ENCODE assay signal across 10 cellular contexts in the genomic region with DNA sequence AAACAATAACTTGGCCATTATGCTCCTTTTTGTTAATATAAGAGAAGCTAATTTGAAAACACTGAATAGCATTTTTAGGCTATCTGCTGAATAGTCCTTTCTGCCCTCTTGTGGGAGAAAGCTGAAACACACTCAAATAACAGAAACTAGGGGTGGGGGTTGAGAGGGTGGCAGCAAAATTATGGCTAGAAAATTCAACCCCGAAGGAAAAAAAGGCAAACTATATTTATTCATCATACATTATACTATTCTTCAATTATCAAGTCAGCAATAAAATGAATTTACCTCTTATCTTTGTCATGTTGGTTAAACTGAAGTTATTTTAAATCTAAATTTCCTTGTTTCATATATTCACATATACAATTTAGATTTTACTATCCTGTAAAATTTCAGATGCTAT.
DNase-seq lines count a peak whose midpoint lies in the region; FAIRE-seq and TF ChIP-seq lines count a peak whose summit lies in the region.
"Had no signal": no experiment of that assay in that cellular context is flagged by ENCODE, and none has a peak within 500 bp of the region (broad histone marks: within the 10 kb centered on the region; RNA-seq: fewer than 3 reads in every experiment).

No MANE protein-coding gene starts in this region.

- peak; percentile 78 for TF ChIP-seq CTCF in Calu3 (IDR thresholded peaks at IDR 0.05; ENCODE audit: unreplicated experiment)
- peak; percentile 77 for TF ChIP-seq CTCF in H9 (conservative IDR thresholded peaks at IDR 0.05)
- TF ChIP-seq CTCF in astrocyte (IDR thresholded peaks at IDR 0.05; ENCODE audit: insufficient read depth, low read depth, low read length): peak; percentile 72
- TF ChIP-seq CTCF in kidney (IDR thresholded peaks at IDR 0.05; ENCODE audit: borderline replicate concordance, extremely low read depth, insufficient read depth): peak; percentile 57
- peak in 2 of 3 experiments; percentile 39 to 57 for TF ChIP-seq CTCF in vagina (IDR thresholded peaks at IDR 0.05)

- no peak overlapping the region for H4K5ac ChIP-seq in H9 (ENCODE audit: insufficient read length, low read depth, low read length)

- FAIRE-seq in astrocyte (lab: Jason Lieb, UNC) (peak; percentile 50), kidney (lab: Jason Lieb, UNC) (no peak)

- no CpG with 5 or more reads among the region's 1 CpG for WGBS in H9 (ENCODE audit: extremely low coverage, insufficient read length, low lambda C conversion rate)

- H2BK5ac ChIP-seq in H9 (ENCODE audit: insufficient read length, low read length): no peak overlapping the region

- H3K27me3 Mint-ChIP-seq in Calu3 (ENCODE audit: unreplicated experiment) (no peaks in the 10 kb centered on the region), H9 (ENCODE audit: low read depth) (no peaks in the 10 kb centered on the region), astrocyte (ENCODE audit: low read depth, unreplicated experiment) (no peaks in the 10 kb centered on the region)
- H3K27me3 Mint-ChIP-seq: T-cell had no signal

- no peaks in the 10 kb centered on the region for H3K23me2 ChIP-seq in H9 (ENCODE audit: insufficient read length, low read depth, low read length, poor library complexity, severe bottlenecking)

- H3K27ac ChIP-seq in H9 (ENCODE audit: insufficient read length, low read depth, low read length) (no peak overlapping the region), astrocyte (ENCODE audit: low read depth, low read length) (no peak overlapping the region), kidney (ENCODE audit: low read depth in 2 of 2, low read length in 2 of 2) (no peak overlapping the region), vagina (no peak overlapping the region)
- H3K27ac ChIP-seq: neutrophil had no signal

- DNase-seq in Calu3: peak; percentile 43
- DNase-seq in H9: no peak
- DNase-seq in NCI-H2196 (lab: John Stamatoyannopoulos, UW; ENCODE audit: unreplicated experiment): peak; percentile 71
- no peak for DNase-seq in astrocyte (ENCODE audit: low read depth)
- no peak for DNase-seq in kidney
- no peak for DNase-seq in vagina (ENCODE audit: extremely low spot score in 2 of 2)
- DNase-seq in activated T-cell treated with anti-CD3 and anti-CD28 coated beads for 4 hours: no peak
- no peak for DNase-seq in activated effector memory CD4-positive, alpha-beta T cell treated with anti-CD3 and anti-CD28 coated beads, Interleukin-2, amount 50 U/mL, for 16 hours

- H3K9me3 ChIP-seq in H9 (ENCODE audit: control insufficient read depth, low read depth, low read length) (no peaks in the 10 kb centered on the region), astrocyte (ENCODE audit: insufficient read depth, low read depth, low read length) (no peaks in the 10 kb centered on the region), kidney (ENCODE audit: control insufficient read depth in 1 of 2, low read length in 2 of 2) (no peaks in the 10 kb centered on the region), vagina (no peaks in the 10 kb centered on the region)
- H3K9me3 ChIP-seq: neutrophil had no signal

- H3K4me2 ChIP-seq in H9 (ENCODE audit: insufficient read depth, insufficient read length, low read length) (no peak overlapping the region), astrocyte (ENCODE audit: low read length) (no peak overlapping the region)

- H4K20me1 ChIP-seq in H9 (ENCODE audit: control insufficient read depth, insufficient read depth, insufficient read length) (no peaks in the 10 kb centered on the region), astrocyte (ENCODE audit: insufficient read depth, low read length) (no peaks in the 10 kb centered on the region)

- no peak overlapping the region for H3K56ac ChIP-seq in H9 (ENCODE audit: insufficient read length, low read depth, low read length)

- H3K79me1 ChIP-seq in H9 (ENCODE audit: insufficient read depth, low read depth, low read length, poor library complexity, severe bottlenecking): no peaks in the 10 kb centered on the region

- CTCF ChIA-PET in Calu3 (lab: Charles Lee): interaction anchor here (0.9 to 4.5 kb wide), 2 partner anchors 84 to 99 kb away, joined by 3 to 51 read pairs; no protein-coding TSS in a partner anchor

- TF ChIP-seq POLR2A in vagina (IDR thresholded peaks at IDR 0.05): no peak

- H3K36me3 Mint-ChIP-seq in Calu3 (ENCODE audit: insufficient read depth, unreplicated experiment) (peaks cover 5% of the 10 kb centered on the region), H9 (ENCODE audit: insufficient read depth in 1 of 3, low read depth in 3 of 3) (no peaks in the 10 kb centered on the region; a peak in 1 of 7 replicates), astrocyte (ENCODE audit: low read depth, unreplicated experiment) (no peaks in the 10 kb centered on the region)

- H2BK12ac ChIP-seq in H9 (ENCODE audit: insufficient read length, low read depth, low read length): no peak overlapping the region

- no peak overlapping the region for H4K91ac ChIP-seq in H9 (ENCODE audit: insufficient read length, low read depth, low read length)

- no peak overlapping the region for H2BK120ac ChIP-seq in H9 (ENCODE audit: low read depth, low read length, poor library complexity, severe bottlenecking)

- no peak overlapping the region for H3K14ac ChIP-seq in H9 (ENCODE audit: insufficient read depth, low read length)

- no peak overlapping the region for H3K23ac ChIP-seq in H9 (ENCODE audit: insufficient read length, low read depth, low read length)

- H3K4me3 ChIP-seq in astrocyte (ENCODE audit: insufficient read depth, low read depth, low read length) (no peak overlapping the region), kidney (ENCODE audit: low read length in 2 of 2) (no peak overlapping the region), vagina (no peak overlapping the region)

- H3K4ac ChIP-seq in H9 (ENCODE audit: low read depth, low read length): no peak overlapping the region

- no peak overlapping the region for H4K8ac ChIP-seq in H9 (replicated peaks; ENCODE audit: insufficient read length, low read depth, low read length)

- intact Hi-C loops in Calu3 (cut with micrococcal nuclease; ENCODE audit: unreplicated experiment) (loop anchor here (1.0 to 2.0 kb wide), 2 partner anchors 84 to 335 kb away; no protein-coding TSS in a partner anchor), kidney (cut with DNase I) (no loop called here), vagina (cut with DNase I) (no loop called here)

- no peaks in the 10 kb centered on the region for H3K27me3 ChIP-seq in H9 (ENCODE audit: insufficient read depth, low read length)
- no peaks in the 10 kb centered on the region for H3K27me3 ChIP-seq in astrocyte (ENCODE audit: insufficient read depth, low read length)
- no peaks in the 10 kb centered on the region for H3K27me3 ChIP-seq in vagina
- H3K27me3 ChIP-seq: neutrophil had no signal

- no peaks in the 10 kb centered on the region for H3K36me3 ChIP-seq in astrocyte (ENCODE audit: insufficient read depth, low read length)
- no peaks in the 10 kb centered on the region for H3K36me3 ChIP-seq in kidney (ENCODE audit: control insufficient read depth in 1 of 2, insufficient read depth in 2 of 2, low read length in 2 of 2)
- no peaks in the 10 kb centered on the region for H3K36me3 ChIP-seq in vagina
- H3K36me3 ChIP-seq: neutrophil had no signal

- H3K4me3 Mint-ChIP-seq in Calu3 (ENCODE audit: low read depth, unreplicated experiment): no peak overlapping the region
- no peak overlapping the region for H3K4me3 Mint-ChIP-seq in H9
- H3K4me3 Mint-ChIP-seq in astrocyte (ENCODE audit: unreplicated experiment): no peak overlapping the region
- H3K4me3 Mint-ChIP-seq: T-cell had no signal

- H2BK20ac ChIP-seq in H9 (ENCODE audit: low read depth, low read length, poor library complexity, severe bottlenecking): no peak overlapping the region

- no peak overlapping the region for H3K18ac ChIP-seq in H9 (ENCODE audit: insufficient read length, low read depth, low read length)

- no TSS peak for BruUV-seq in Calu3 (replicated peaks; lab: Mats Ljungman, UMichigan)

- H3K9ac ChIP-seq in H9 (ENCODE audit: extremely low read depth, insufficient read length, low read length): no peak overlapping the region
- no peak overlapping the region for H3K9ac ChIP-seq in astrocyte (ENCODE audit: low read length)
- H3K9ac ChIP-seq in kidney (ENCODE audit: low read length in 2 of 2): no peak overlapping the region

- no peak overlapping the region for H2AK5ac ChIP-seq in H9 (ENCODE audit: insufficient read length, low read length)

- H3K27ac Mint-ChIP-seq in Calu3 (ENCODE audit: unreplicated experiment) (no peak overlapping the region), H9 (0 out of 7 replicates have a peak overlapping the region, but pooled peaks of 1 of the 3 experiments have one; percentile 75), astrocyte (ENCODE audit: unreplicated experiment) (no peak overlapping the region)
- H3K27ac Mint-ChIP-seq: T-cell had no signal

- H2BK15ac ChIP-seq in H9 (ENCODE audit: low read depth, low read length): no peak overlapping the region

- H2AFZ ChIP-seq in H9 (ENCODE audit: low read length): no peak overlapping the region
- H2AFZ ChIP-seq in astrocyte (ENCODE audit: low read depth, low read length): no peak overlapping the region

- no peaks in the 10 kb centered on the region for H3K4me1 Mint-ChIP-seq in Calu3 (ENCODE audit: low read depth, unreplicated experiment)
- peaks cover 44 to 53% of the 10 kb centered on the region in 2 experiments for H3K4me1 Mint-ChIP-seq in H9
- peaks cover 6% of the 10 kb centered on the region for H3K4me1 Mint-ChIP-seq in astrocyte (ENCODE audit: low read depth, unreplicated experiment)

- H3K4me1 ChIP-seq in H9 (ENCODE audit: insufficient read depth, low read length) (no peaks in the 10 kb centered on the region; the same call in 1 of the 2 replicates), astrocyte (ENCODE audit: insufficient read depth, low read length) (no peaks in the 10 kb centered on the region), kidney (ENCODE audit: control insufficient read depth in 1 of 2, insufficient read depth in 1 of 2, low read depth in 1 of 2, low read length in 2 of 2) (peaks cover 0 to 6% of the 10 kb centered on the region in 2 donors), vagina (peaks cover 14% of the 10 kb centered on the region)

- no peaks in the 10 kb centered on the region for H3K79me2 ChIP-seq in H9 (ENCODE audit: insufficient read depth, low read length)
- no peaks in the 10 kb centered on the region for H3K79me2 ChIP-seq in astrocyte (ENCODE audit: insufficient read depth, low read length)

- H3T11ph ChIP-seq in H9 (ENCODE audit: low read length): no peak overlapping the region

- H3K9me3 Mint-ChIP-seq in Calu3 (ENCODE audit: low read depth, unreplicated experiment) (no peaks in the 10 kb centered on the region), H9 (no peaks in the 10 kb centered on the region), astrocyte (ENCODE audit: unreplicated experiment) (no peaks in the 10 kb centered on the region)
- H3K9me3 Mint-ChIP-seq: T-cell had no signal

Comparison
In these comparisons a context has a peak if more than half of its experiments do, and no peak if none do; other contexts are left out.
1. DNase-seq: peak in Calu3 (single experiment) and NCI-H2196 (single experiment); none in H9 (single experiment), astrocyte (single experiment), kidney (single experiment), vagina (0 of 2), activated T-cell treated with anti-CD3 and anti-CD28 coated beads for 4 hours (single experiment) and activated effector memory CD4-positive, alpha-beta T cell treated with anti-CD3 and anti-CD28 coated beads, Interleukin-2, amount 50 U/mL, for 16 hours (single experiment).
2. Peak in every context shown above with its lines, with median percentiles within 50 percentile points of each other: CTCF ChIP-seq.